In genomic region chr11:9314291-9315077, GRCh38 we compare ENCODE assay signal across 1 cellular context.
TF ChIP-seq lines count a peak whose summit lies in the region.

TMEM41B (minus strand) TSS chr11:9314593; CDS start chr11:9314441, 152 bp downstream.

TF ChIP-seq in HepG2, 621 proteins besides CTCF, POLR2A, EP300 and RAD21 (continued from another document and continues in another):
- TF ChIP-seq DNMT3B (CRISPR knock-in tag; conservative IDR thresholded peaks at IDR 0.05): no peak
- peak; percentile 31; the same call in 1 of the 2 replicates for TF ChIP-seq ZNF44 (CRISPR knock-in tag; IDR thresholded peaks at IDR 0.05)
- TF ChIP-seq ZNF598 (CRISPR knock-in tag; IDR thresholded peaks at IDR 0.05; ENCODE audit: borderline replicate concordance): peak; percentile 89; the same call in 1 of the 2 replicates
- TF ChIP-seq BCL3 (CRISPR knock-in tag; IDR thresholded peaks at IDR 0.05): peak; percentile 86
- TF ChIP-seq LRRFIP1 (CRISPR knock-in tag; conservative IDR thresholded peaks at IDR 0.05): no peak
- no peak; the same call in 1 of the 2 replicates for TF ChIP-seq AFF4 (CRISPR knock-in tag; IDR thresholded peaks at IDR 0.05)
- TF ChIP-seq TRAFD1 (CRISPR knock-in tag; IDR thresholded peaks at IDR 0.05; ENCODE audit: borderline replicate concordance): no peak
- no peak for TF ChIP-seq ATRX (CRISPR knock-in tag; IDR thresholded peaks at IDR 0.05; ENCODE audit: borderline replicate concordance)
- peak; percentile 63 for TF ChIP-seq PAXIP1 (CRISPR knock-in tag; conservative IDR thresholded peaks at IDR 0.05)
- TF ChIP-seq KDM4B (CRISPR knock-in tag; IDR thresholded peaks at IDR 0.05): 0 out of 2 replicates have a peak, but pooled peaks have one; percentile 57
- no peak; the same call in 1 of the 2 replicates for TF ChIP-seq NFATC3 (CRISPR knock-in tag; IDR thresholded peaks at IDR 0.05)
- no peak for TF ChIP-seq NFIB (CRISPR knock-in tag; IDR thresholded peaks at IDR 0.05; ENCODE audit: borderline replicate concordance)
- TF ChIP-seq FOXK1 (CRISPR knock-in tag; IDR thresholded peaks at IDR 0.05; ENCODE audit: borderline replicate concordance, low read depth): no peak
- peak; percentile 74; the same call in 1 of the 2 replicates for TF ChIP-seq THAP9 (CRISPR knock-in tag; IDR thresholded peaks at IDR 0.05; ENCODE audit: borderline replicate concordance)
- TF ChIP-seq ZSCAN20 (CRISPR knock-in tag; IDR thresholded peaks at IDR 0.05; ENCODE audit: borderline replicate concordance): 0 out of 2 replicates have a peak, but pooled peaks have one; percentile 9
- no peak for TF ChIP-seq MXD4 (CRISPR knock-in tag; IDR thresholded peaks at IDR 0.05)
- TF ChIP-seq PATZ1 (CRISPR knock-in tag; IDR thresholded peaks at IDR 0.05): peak; percentile 76
- no peak; the same call in 1 of the 2 replicates for TF ChIP-seq HBP1 (CRISPR knock-in tag; IDR thresholded peaks at IDR 0.05; ENCODE audit: low read depth)
- no peak for TF ChIP-seq SP1 (IDR thresholded peaks at IDR 0.05)
- TF ChIP-seq SP1 (CRISPR knock-in tag; IDR thresholded peaks at IDR 0.05): peak; percentile 86
- TF ChIP-seq PAF1 (CRISPR knock-in tag; IDR thresholded peaks at IDR 0.05): no peak
- peak; percentile 83 for TF ChIP-seq ZBTB21 (CRISPR knock-in tag; IDR thresholded peaks at IDR 0.05)
- TF ChIP-seq ZNF512 (CRISPR knock-in tag; IDR thresholded peaks at IDR 0.05): no peak
- TF ChIP-seq SAP130 (CRISPR knock-in tag; IDR thresholded peaks at IDR 0.05; ENCODE audit: low read depth): peak; percentile 91
- TF ChIP-seq MLXIP (CRISPR knock-in tag; IDR thresholded peaks at IDR 0.05; ENCODE audit: borderline replicate concordance): no peak
- TF ChIP-seq DPF2 (CRISPR knock-in tag; IDR thresholded peaks at IDR 0.05; ENCODE audit: borderline replicate concordance, low read depth): no peak
- TF ChIP-seq ZNF672 (CRISPR knock-in tag; IDR thresholded peaks at IDR 0.05): no peak
- TF ChIP-seq KMT2A (CRISPR knock-in tag; IDR thresholded peaks at IDR 0.05): peak; percentile 29
